ENCODE assay signal across 8 cellular contexts in genomic region chr7:99386584-99387238, GRCh38. TPM values are rescaled to one million over a fixed set of nuclear protein-coding genes. Genes with fewer than 3 reads are reported as not detected.
A peak's percentile ranks its signal among the peaks of the same experiment; 100 is the strongest.
DNase-seq lines count a peak whose midpoint lies in the region; ATAC-seq, FAIRE-seq and TF ChIP-seq lines count a peak whose summit lies in the region.

No MANE protein-coding gene starts in this region.

- CTCF ChIA-PET in A673 (lab: Charles Lee) (interaction anchor here (0.5 to 0.7 kb wide), 2 partner anchors 109 to 112 kb away, joined by 3 to 8 read pairs; no protein-coding TSS in a partner anchor), Panc1 (lab: Charles Lee) (interaction anchor here (1.3 kb wide), 1 partner anchor 22 kb away, joined by 4 read pairs; no protein-coding TSS in a partner anchor), H1 (lab: Charles Lee; ENCODE audit: partially characterized antibody) (interaction anchor here (0.6 to 2.5 kb wide), 10 partner anchors 9 to 451 kb away, joined by 3 to 14 read pairs (median 4); partner anchors contain the start of genes BUD31 and PDAP1)

- no peak for FAIRE-seq in H1 (lab: Jason Lieb, UNC)

- H3K79me2 ChIP-seq in H1 (ENCODE audit: control insufficient read depth in 1 of 2, insufficient read depth in 2 of 2, low read length in 2 of 2) = peaks cover 0 to 2% of the 10 kb centered on the region in 2 experiments; a peak in 1 of 4 replicates

- H2BK120ac ChIP-seq in H1 (replicated peaks; ENCODE audit: low read depth, low read length) = no peak overlapping the region

- no peaks in the 10 kb centered on the region for H3K23me2 ChIP-seq in H1 (ENCODE audit: low read depth, low read length)

- POLR2A ChIA-PET in A673 (lab: Charles Lee; ENCODE audit: low non-redundant PET) = no interaction called here
- POLR2A ChIA-PET in Panc1 (lab: Charles Lee) = no interaction called here
- POLR2A ChIA-PET in H1 (lab: Charles Lee; ENCODE audit: partially characterized antibody) = interaction anchor here (1.2 to 1.9 kb wide), 2 partner anchors 14 to 22 kb away, joined by 4 to 5 read pairs; partner anchors contain the start of genes BUD31 and PDAP1

- H3K9ac ChIP-seq in H1 (replicated peaks in 1 of 4; ENCODE audit: extremely low read depth in 1 of 4, low read depth in 3 of 4, low read length in 3 of 4) = no peak overlapping the region

- intact Hi-C loops in A673 (cut with micrococcal nuclease; ENCODE audit: unreplicated experiment) = no loop called here
- intact Hi-C loops in Panc1 (cut with micrococcal nuclease; ENCODE audit: unreplicated experiment) = no loop called here

- H2AK5ac ChIP-seq in H1 (ENCODE audit: low read depth, low read length) = no peak overlapping the region

- H3K56ac ChIP-seq in H1 (replicated peaks; ENCODE audit: insufficient read length, low read depth, low read length) = no peak overlapping the region

- 89% methylated on average over 9 of the region's 9 CpGs; no CpG with 5 or more reads in 1 of the 2 experiments for whole genome bisulfite sequencing in H1 (ENCODE audit: extremely low coverage in 1 of 2, insufficient coverage in 1 of 2, insufficient read length in 1 of 2, insufficient replicate concordance in 2 of 2, low coverage in 1 of 2, low lambda C conversion rate in 2 of 2, missing lambda C conversion rate in 1 of 2), 2 experiments

- H2BK12ac ChIP-seq in H1 (ENCODE audit: low read depth, low read length) = no peak overlapping the region

- peaks cover 11% of the 10 kb centered on the region in 2 experiments for H4K20me1 ChIP-seq in H1 (replicated peaks in 1 of 2; ENCODE audit: control insufficient read depth in 1 of 2, insufficient read depth in 2 of 2, low read length in 2 of 2)

- no peak overlapping the region for H4K5ac ChIP-seq in H1 (ENCODE audit: insufficient read length, low read depth, low read length)

- TF ChIP-seq CTCF in A673 (conservative IDR thresholded peaks at IDR 0.05; ENCODE audit: low read depth, low read length) = peak; percentile 45
- peak; percentile 51 for TF ChIP-seq CTCF in GM12864 (IDR thresholded peaks at IDR 0.05; ENCODE audit: low read depth, low read length, missing control alignments)
- TF ChIP-seq CTCF in Panc1 (IDR thresholded peaks at IDR 0.05) = no peak
- peak in 2 of 3 experiments; percentile 40 to 46; a peak in 3 of 4 replicates for TF ChIP-seq CTCF in H1 (IDR thresholded peaks at IDR 0.05; ENCODE audit: control extremely low read depth in 1 of 3, insufficient read depth in 1 of 3, low read depth in 1 of 3, low read length in 3 of 3)

- BruUV-seq in A673 (replicated peaks; lab: Mats Ljungman, UMichigan) = no TSS peak
- no TSS peak for BruUV-seq in Panc1 (replicated peaks; lab: Mats Ljungman, UMichigan)

- TF ChIP-seq RAD21 in H1 (IDR thresholded peaks at IDR 0.05 in 1 of 2, conservative IDR thresholded peaks at IDR 0.05 in 1 of 2; ENCODE audit: low read depth in 2 of 2, low read length in 2 of 2) = peak; percentile 43 to 52

- H3K27ac ChIP-seq in A673 (ENCODE audit: low read depth, low read length, poor library complexity, severe bottlenecking) = no peak overlapping the region
- no peak overlapping the region for H3K27ac ChIP-seq in Panc1 (ENCODE audit: low read length)
- H3K27ac ChIP-seq in H1 (ENCODE audit: low read depth, low read length) = no peak overlapping the region

- no peak overlapping the region for H4K91ac ChIP-seq in H1 (replicated peaks; ENCODE audit: insufficient read length, low read length)

- DNase-seq in A673 (ENCODE audit: low spot score) = peak; percentile 67
- no peak for DNase-seq in GM12864 (ENCODE audit: low read depth)
- DNase-seq in Panc1 (ENCODE audit: low read depth, low spot score) = no peak
- DNase-seq in H1 (ENCODE audit: low read depth in 1 of 2, low spot score in 2 of 2) = no peak
- DNase-seq in DMS79 treated with DMSO at 0.1 percent for 48 hours (lab: John Stamatoyannopoulos, UW) = no peak
- no peak for DNase-seq in NCI-H2081 treated with DMSO at 0.1 percent for 48 hours (lab: John Stamatoyannopoulos, UW)
- no peak for DNase-seq in NCI-H526 treated with DMSO at 0.1 percent for 48 hours (lab: John Stamatoyannopoulos, UW)

- H3K4me3 ChIP-seq in A673 (ENCODE audit: low read depth, low read length, poor library complexity, severe bottlenecking) (no peak overlapping the region), GM12864 (ENCODE audit: low read depth, low read length) (no peak overlapping the region), Panc1 (ENCODE audit: low read depth in 2 of 2, low read length in 2 of 2) (no peak overlapping the region), H1 (ENCODE audit: extremely low read depth in 1 of 4, insufficient read depth in 2 of 4, low read depth in 3 of 4, low read length in 4 of 4) (no peak overlapping the region)

- peaks cover 6% of the 10 kb centered on the region for H3K79me1 ChIP-seq in H1 (ENCODE audit: low read depth, low read length)

- no peak overlapping the region for H3K4ac ChIP-seq in H1 (replicated peaks; ENCODE audit: insufficient read length, low read depth, low read length)

- H3K18ac ChIP-seq in H1 (ENCODE audit: extremely low read depth, low read length) = no peak overlapping the region

- ATAC-seq in Panc1 = peak; percentile 51
- no peak for ATAC-seq in GM21786 (IDR thresholded peaks at IDR 0.05; ENCODE audit: unreplicated experiment)

- H3K27me3 ChIP-seq in A673 (replicated peaks; ENCODE audit: insufficient read depth, low read depth, low read length, poor library complexity) (no peaks in the 10 kb centered on the region), Panc1 (ENCODE audit: control insufficient read depth, insufficient read depth, low read length) (no peaks in the 10 kb centered on the region), H1 (replicated peaks in 1 of 4; ENCODE audit: control insufficient read depth in 3 of 4, extremely low read depth in 1 of 4, insufficient read depth in 3 of 4, low read length in 3 of 4) (no peaks in the 10 kb centered on the region)

- in situ Hi-C loops in Panc1 (cut with HindIII; ENCODE audit: low pct_unique_long_range_greater_than_20kb, low sequenced_read_pairs) = no loop called here

- H4K8ac ChIP-seq in H1 (ENCODE audit: extremely low read depth, insufficient read depth, low read length) = no peak overlapping the region

- H2BK5ac ChIP-seq in H1 (ENCODE audit: low read depth, low read length) = no peak overlapping the region

- H3K9me3 ChIP-seq in A673 (ENCODE audit: low read depth, low read length, poor library complexity, severe bottlenecking) (no peaks in the 10 kb centered on the region), Panc1 (ENCODE audit: control insufficient read depth, insufficient read depth, low read depth, low read length) (no peaks in the 10 kb centered on the region), H1 (ENCODE audit: insufficient read depth in 2 of 2, low read depth in 1 of 2, low read length in 1 of 2) (no peaks in the 10 kb centered on the region)

- H2BK20ac ChIP-seq in H1 (ENCODE audit: low read length) = no peak overlapping the region

- TF ChIP-seq POLR2A in H1 (IDR thresholded peaks at IDR 0.05; ENCODE audit: control extremely low read depth in 1 of 2, low read depth in 2 of 2, low read length in 2 of 2) = no peak

- no peak overlapping the region for H3K4me2 ChIP-seq in H1 (ENCODE audit: insufficient read depth in 1 of 2, low read depth in 2 of 2, low read length in 2 of 2)

- no peak overlapping the region for H3K23ac ChIP-seq in H1 (ENCODE audit: insufficient read length)

- H2AFZ ChIP-seq in H1 (ENCODE audit: low read length) = no peak overlapping the region

- H3K36me3 ChIP-seq in A673 (ENCODE audit: insufficient read depth, low read length, poor library complexity, severe bottlenecking) (peaks cover 5% of the 10 kb centered on the region), Panc1 (ENCODE audit: control insufficient read depth, insufficient read depth, low read length) (peaks cover 2% of the 10 kb centered on the region; the same call in 1 of the 2 replicates), H1 (ENCODE audit: control insufficient read depth in 2 of 4, insufficient read depth in 4 of 4, low read length in 3 of 4) (peaks cover 2 to 26% (median 16%) of the 10 kb centered on the region in 4 experiments; a peak in 6 of 8 replicates)

- H2BK15ac ChIP-seq in H1 (ENCODE audit: low read length) = no peak overlapping the region

- H3K4me1 ChIP-seq in A673 (ENCODE audit: insufficient read depth, low read length, poor library complexity, severe bottlenecking) (no peaks in the 10 kb centered on the region), Panc1 (ENCODE audit: control insufficient read depth, insufficient read depth, low read length) (0 out of 2 replicates have a peak, but pooled peaks cover 1% of the 10 kb centered on the region), H1 (replicated peaks in 1 of 4; ENCODE audit: control insufficient read depth in 3 of 4, insufficient read depth in 4 of 4, low read length in 3 of 4) (no peaks in the 10 kb centered on the region)

- no peak overlapping the region for H3K14ac ChIP-seq in H1 (ENCODE audit: insufficient read length)

- no peak for TF ChIP-seq EP300 in H1 (IDR thresholded peaks at IDR 0.05; ENCODE audit: borderline replicate concordance in 1 of 2, low read depth in 2 of 2, low read length in 2 of 2)

RNA-seq across cellular contexts. Expression of gene ARPC1B, which starts 12.2 kb away (rescaled TPM):
- total RNA-seq in A673 (2021) = 29.9 and 39.8 TPM in 2 replicates
- total RNA-seq in Panc1 (2021; ENCODE audit: unreplicated experiment) = 266 TPM
- 692 TPM for polyA plus RNA-seq in Panc1 (2012; ENCODE audit: insufficient read length)
- total RNA-seq in H1 (2021; fragmentation: NEBNext Ultra II Directional; extraction: Animal tissue kit (Norgen Biotek cat#: 25700)) = 61.8 and 64.5 TPM in 2 replicates
- polyA plus RNA-seq in H1 (2011; rRNA removed) = 115 and 165 TPM in 2 replicates
- polyA plus RNA-seq in H1 (2011; cell fraction: cytosol; rRNA removed) = 131 TPM
- 118 TPM for polyA plus RNA-seq in H1 (2011; cell fraction: nucleus; rRNA removed)
- 92.2 to 133 TPM (median 114 TPM) in 4 replicates for polyA plus RNA-seq in H1 (2012, experiment 1 of 2)
- 70.9 TPM for polyA plus RNA-seq in H1 (2012, experiment 2 of 2)
- 63.9 TPM for polyA plus RNA-seq in H1 (2013, experiment 1 of 2)
- polyA plus RNA-seq in H1 (2013, experiment 2 of 2) = 58.2 TPM
- 33.9 and 53.6 TPM in 2 replicates for polyA minus RNA-seq in H1 (2011; rRNA and poly(A)+ RNA removed)
- 42.2 TPM for polyA minus RNA-seq in H1 (2011; cell fraction: cytosol; rRNA and poly(A)+ RNA removed)
- 46.0 TPM for polyA minus RNA-seq in H1 (2011; cell fraction: nucleus; rRNA and poly(A)+ RNA removed)

RNA-seq across cellular contexts. Expression of gene PDAP1, which starts 21.7 kb away (rescaled TPM):
- total RNA-seq in A673 (2021) = 157 and 164 TPM in 2 replicates
- 147 TPM for total RNA-seq in Panc1 (2021; ENCODE audit: unreplicated experiment)
- polyA plus RNA-seq in Panc1 (2012; ENCODE audit: insufficient read length) = 442 TPM
- total RNA-seq in H1 (2021; fragmentation: NEBNext Ultra II Directional; extraction: Animal tissue kit (Norgen Biotek cat#: 25700)) = 169 and 174 TPM in 2 replicates
- 26.6 and 37.1 TPM in 2 replicates for polyA plus RNA-seq in H1 (2011; rRNA removed)
- 121 TPM for polyA plus RNA-seq in H1 (2011; cell fraction: cytosol; rRNA removed)
- 34.9 TPM for polyA plus RNA-seq in H1 (2011; cell fraction: nucleus; rRNA removed)
- 210 to 261 TPM (median 258 TPM) in 4 replicates for polyA plus RNA-seq in H1 (2012, experiment 1 of 2)
- 117 TPM for polyA plus RNA-seq in H1 (2012, experiment 2 of 2)
- polyA plus RNA-seq in H1 (2013, experiment 1 of 2) = 114 TPM
- 125 TPM for polyA plus RNA-seq in H1 (2013, experiment 2 of 2)
- polyA minus RNA-seq in H1 (2011; rRNA and poly(A)+ RNA removed) = 5.6 and 11.0 TPM in 2 replicates
- 30.0 TPM for polyA minus RNA-seq in H1 (2011; cell fraction: cytosol; rRNA and poly(A)+ RNA removed)
- polyA minus RNA-seq in H1 (2011; cell fraction: nucleus; rRNA and poly(A)+ RNA removed) = 9.4 TPM

RNA-seq across cellular contexts. Expression of gene BUD31, which starts 22.1 kb away (rescaled TPM):
- total RNA-seq in A673 (2021) (180 and 194 TPM in 2 replicates), Panc1 (2021; ENCODE audit: unreplicated experiment) (179 TPM)
- 225 TPM for polyA plus RNA-seq in Panc1 (2012; ENCODE audit: insufficient read length)
- total RNA-seq in H1 (2021; fragmentation: NEBNext Ultra II Directional; extraction: Animal tissue kit (Norgen Biotek cat#: 25700)) = 114 and 121 TPM in 2 replicates
- 46.7 and 72.0 TPM in 2 replicates for polyA plus RNA-seq in H1 (2011; rRNA removed)
- 65.3 TPM for polyA plus RNA-seq in H1 (2011; cell fraction: cytosol; rRNA removed)
- polyA plus RNA-seq in H1 (2011; cell fraction: nucleus; rRNA removed) = 53.6 TPM
- 80.2 to 121 TPM (median 93.7 TPM) in 4 replicates for polyA plus RNA-seq in H1 (2012, experiment 1 of 2)
- 53.6 TPM for polyA plus RNA-seq in H1 (2012, experiment 2 of 2)
- polyA plus RNA-seq in H1 (2013, experiment 1 of 2) = 120 TPM
- 127 TPM for polyA plus RNA-seq in H1 (2013, experiment 2 of 2)
- 18.5 and 23.9 TPM in 2 replicates for polyA minus RNA-seq in H1 (2011; rRNA and poly(A)+ RNA removed)
- 20.2 TPM for polyA minus RNA-seq in H1 (2011; cell fraction: cytosol; rRNA and poly(A)+ RNA removed)
- 20.8 TPM for polyA minus RNA-seq in H1 (2011; cell fraction: nucleus; rRNA and poly(A)+ RNA removed)

RNA-seq across cellular contexts. Expression of gene PTCD1, which starts 51.9 kb away (rescaled TPM):
- total RNA-seq in A673 (2021) = 8.4 and 11.8 TPM in 2 replicates
- 15.0 TPM for total RNA-seq in Panc1 (2021; ENCODE audit: unreplicated experiment)
- 13.8 TPM for polyA plus RNA-seq in Panc1 (2012; ENCODE audit: insufficient read length)
- total RNA-seq in H1 (2021; fragmentation: NEBNext Ultra II Directional; extraction: Animal tissue kit (Norgen Biotek cat#: 25700)) = 7.5 and 8.5 TPM in 2 replicates
- 7.6 and 9.6 TPM in 2 replicates for polyA plus RNA-seq in H1 (2011; rRNA removed)
- polyA plus RNA-seq in H1 (2011; cell fraction: cytosol; rRNA removed) = 9.6 TPM
- 14.9 TPM for polyA plus RNA-seq in H1 (2011; cell fraction: nucleus; rRNA removed)
- polyA plus RNA-seq in H1 (2012, experiment 1 of 2) = 8.4 to 9.8 TPM (median 9.2 TPM) in 4 replicates
- polyA plus RNA-seq in H1 (2012, experiment 2 of 2) = 7.8 TPM
- 5.9 TPM for polyA plus RNA-seq in H1 (2013, experiment 1 of 2)
- 5.8 TPM for polyA plus RNA-seq in H1 (2013, experiment 2 of 2)
- polyA minus RNA-seq in H1 (2011; rRNA and poly(A)+ RNA removed) = 7.4 and 7.9 TPM in 2 replicates
- 8.7 TPM for polyA minus RNA-seq in H1 (2011; cell fraction: cytosol; rRNA and poly(A)+ RNA removed)
- 7.7 TPM for polyA minus RNA-seq in H1 (2011; cell fraction: nucleus; rRNA and poly(A)+ RNA removed)

RNA-seq across cellular contexts. Expression of gene CPSF4, which starts 52.0 kb away (rescaled TPM):
- total RNA-seq in A673 (2021) (75.3 and 87.5 TPM in 2 replicates), Panc1 (2021; ENCODE audit: unreplicated experiment) (57.0 TPM)
- 44.8 TPM for polyA plus RNA-seq in Panc1 (2012; ENCODE audit: insufficient read length)
- total RNA-seq in H1 (2021; fragmentation: NEBNext Ultra II Directional; extraction: Animal tissue kit (Norgen Biotek cat#: 25700)) = 74.8 and 77.5 TPM in 2 replicates
- 103 and 156 TPM in 2 replicates for polyA plus RNA-seq in H1 (2011; rRNA removed)
- polyA plus RNA-seq in H1 (2011; cell fraction: cytosol; rRNA removed) = 114 TPM
- 301 TPM for polyA plus RNA-seq in H1 (2011; cell fraction: nucleus; rRNA removed)
- 66.8 to 95.4 TPM (median 80.9 TPM) in 4 replicates for polyA plus RNA-seq in H1 (2012, experiment 1 of 2)
- polyA plus RNA-seq in H1 (2012, experiment 2 of 2) = 75.9 TPM
- 46.9 TPM for polyA plus RNA-seq in H1 (2013, experiment 1 of 2)
- 42.5 TPM for polyA plus RNA-seq in H1 (2013, experiment 2 of 2)
- polyA minus RNA-seq in H1 (2011; rRNA and poly(A)+ RNA removed) = 105 and 116 TPM in 2 replicates
- polyA minus RNA-seq in H1 (2011; cell fraction: cytosol; rRNA and poly(A)+ RNA removed) = 59.0 TPM
- 86.4 TPM for polyA minus RNA-seq in H1 (2011; cell fraction: nucleus; rRNA and poly(A)+ RNA removed)
